ENCODE assay signal across 8 cellular contexts in the genomic region with DNA sequence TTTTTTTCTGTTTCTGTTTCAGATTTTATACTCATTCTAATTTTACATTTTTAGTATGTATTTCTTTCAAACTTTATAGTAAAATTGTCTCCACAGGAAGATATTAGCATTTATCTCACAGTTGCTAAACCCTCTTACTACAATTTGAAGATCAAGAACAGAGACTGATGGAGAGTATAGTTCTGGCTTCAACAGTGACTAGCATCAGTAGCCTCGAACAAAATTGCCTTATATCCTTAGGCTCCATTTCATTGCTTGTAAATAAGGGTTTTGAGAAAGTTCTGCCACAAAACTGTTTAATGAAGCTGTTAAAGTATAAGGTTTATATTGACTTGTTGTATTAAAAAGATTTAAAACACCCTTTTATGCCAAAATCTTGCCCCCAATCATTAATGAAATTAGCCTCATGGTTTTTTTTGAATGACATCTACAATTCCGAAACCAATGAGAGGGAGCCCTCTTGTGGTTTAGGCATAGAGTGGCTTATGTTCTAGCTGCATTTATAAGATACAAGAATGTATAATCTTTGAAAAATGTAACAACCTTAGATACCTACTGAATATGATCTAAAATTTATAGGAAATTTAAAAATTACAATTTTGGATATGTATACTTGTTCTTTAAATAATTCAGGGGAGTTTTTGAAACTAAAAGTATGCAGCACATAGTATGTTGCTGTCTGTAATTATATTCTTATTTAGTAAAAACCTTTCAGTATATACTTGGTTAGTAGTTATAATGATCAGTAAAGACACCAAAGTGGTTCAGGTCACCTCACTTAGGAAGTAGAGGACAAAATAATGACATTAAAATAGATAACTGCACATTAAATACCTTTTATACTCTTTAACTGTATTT.
DNase-seq lines count a peak whose midpoint lies in the region; ATAC-seq and TF ChIP-seq lines count a peak whose summit lies in the region.

No MANE protein-coding gene starts in this region.

- peak; percentile 73 for ATAC-seq in GM18909 (IDR thresholded peaks at IDR 0.05; ENCODE audit: poor library complexity, unreplicated experiment)
- ATAC-seq in HG03432 (IDR thresholded peaks at IDR 0.05; ENCODE audit: unreplicated experiment), result peak; percentile 78
- ATAC-seq in PC-3, result peak; percentile 39

- H3K36me3 ChIP-seq in PC-3 (ENCODE audit: low read depth, low read length) (no peaks in the 10 kb centered on the region), osteoblast (ENCODE audit: insufficient read depth, low read length) (no peaks in the 10 kb centered on the region)

- POLR2A ChIA-PET in PC-3 (lab: Charles Lee; ENCODE audit: unreplicated experiment), result no interaction called here

- H3K9ac ChIP-seq in PC-3 (ENCODE audit: low read length), result no peak overlapping the region

- peak; percentile 48 for DNase-seq in COLO829 (ENCODE audit: low spot score)
- peak; percentile 50 for DNase-seq in PC-3
- DNase-seq in epithelial cell of esophagus (ENCODE audit: low read depth), result peak; percentile 65
- DNase-seq in osteoblast (ENCODE audit: insufficient read length, low spot score, missing footprints), result no peak
- DNase-seq in NCI-H146 (lab: John Stamatoyannopoulos, UW), result no peak
- DNase-seq in 8988T, result no peak

- H3K27me3 ChIP-seq in PC-3 (ENCODE audit: low read length) (no peaks in the 10 kb centered on the region), osteoblast (ENCODE audit: insufficient read depth, low read length) (no peaks in the 10 kb centered on the region)

- BruUV-seq in PC-3 (replicated peaks; lab: Mats Ljungman, UMichigan), result no TSS peak

- intact Hi-C loops in PC-3 (cut with micrococcal nuclease), result loop anchor here (1.0 to 10.0 kb wide), 5 partner anchors 80 to 493 kb away; no protein-coding TSS in a partner anchor

- no peak overlapping the region for H3K4me3 ChIP-seq in PC-3 (ENCODE audit: low read length)
- no peak overlapping the region for H3K4me3 ChIP-seq in epithelial cell of esophagus (ENCODE audit: low read length)
- no peak overlapping the region for H3K4me3 ChIP-seq in osteoblast (ENCODE audit: insufficient read depth, low read length)

- H3F3A ChIP-seq in PC-3 (ENCODE audit: low read length, unreplicated experiment), result no peaks in the 10 kb centered on the region

- no peaks in the 10 kb centered on the region for H4K20me1 ChIP-seq in PC-3 (ENCODE audit: low read length)
- H4K20me1 ChIP-seq in osteoblast (ENCODE audit: insufficient read depth, low read length), result no peaks in the 10 kb centered on the region

- no peaks in the 10 kb centered on the region for H3K9me3 ChIP-seq in PC-3 (ENCODE audit: low read length)
- H3K9me3 ChIP-seq in osteoblast (ENCODE audit: low read depth, low read length), result no peaks in the 10 kb centered on the region

- CTCF ChIA-PET in PC-3 (lab: Charles Lee), result interaction anchor here (0.5 to 1.2 kb wide), 4 partner anchors 53 to 814 kb away, joined by 3 to 12 read pairs (median 5); a partner anchor contains a TSS

- H3K79me2 ChIP-seq in PC-3 (ENCODE audit: low read length) (no peaks in the 10 kb centered on the region), osteoblast (ENCODE audit: insufficient read depth, low read length) (no peaks in the 10 kb centered on the region)

- H2AFZ ChIP-seq in PC-3 (ENCODE audit: low read length) (peak overlapping the region; percentile 35; the same call in 1 of the 2 replicates), osteoblast (ENCODE audit: low read length) (peak overlapping the region; percentile 25)

- H3K27ac ChIP-seq in PC-3 (ENCODE audit: low read length) (0 out of 2 replicates have a peak overlapping the region, but pooled peaks have one; percentile 12), osteoblast (ENCODE audit: low read depth, low read length) (no peak overlapping the region)

- H3K4me1 ChIP-seq in PC-3 (ENCODE audit: insufficient read depth, low read length), result peaks cover 45% of the 10 kb centered on the region
- H3K4me1 ChIP-seq in osteoblast (ENCODE audit: insufficient read depth, low read length), result no peaks in the 10 kb centered on the region

- H3K4me2 ChIP-seq in PC-3 (ENCODE audit: low read length) (peak overlapping the region; percentile 44; the same call in 1 of the 2 replicates), osteoblast (ENCODE audit: insufficient read depth, low read length) (no peak overlapping the region)

- no peaks in the 10 kb centered on the region for H3K9me2 ChIP-seq in PC-3 (replicated peaks; ENCODE audit: low read length)

- TF ChIP-seq CTCF in PC-3 (conservative IDR thresholded peaks at IDR 0.05; ENCODE audit: low read depth, low read length) (peak; percentile 88), epithelial cell of esophagus (IDR thresholded peaks at IDR 0.05; ENCODE audit: insufficient read depth, low read depth, low read length, missing control alignments) (peak; percentile 81), osteoblast (IDR thresholded peaks at IDR 0.05; ENCODE audit: extremely low read depth, low read depth, low read length) (peak; percentile 70)

Comparison
In these comparisons a context has a peak if more than half of its experiments do, and no peak if none do; other contexts are left out.
1. DNase-seq: peak in COLO829 (single experiment), PC-3 (single experiment) and epithelial cell of esophagus (single experiment); none in osteoblast (single experiment), NCI-H146 (single experiment) and 8988T (single experiment).
2. Peak in every context shown above with its lines, with median percentiles within 50 percentile points of each other: ATAC-seq and CTCF ChIP-seq.